ENCODE assay signal across 24 cellular contexts in the genomic region with DNA sequence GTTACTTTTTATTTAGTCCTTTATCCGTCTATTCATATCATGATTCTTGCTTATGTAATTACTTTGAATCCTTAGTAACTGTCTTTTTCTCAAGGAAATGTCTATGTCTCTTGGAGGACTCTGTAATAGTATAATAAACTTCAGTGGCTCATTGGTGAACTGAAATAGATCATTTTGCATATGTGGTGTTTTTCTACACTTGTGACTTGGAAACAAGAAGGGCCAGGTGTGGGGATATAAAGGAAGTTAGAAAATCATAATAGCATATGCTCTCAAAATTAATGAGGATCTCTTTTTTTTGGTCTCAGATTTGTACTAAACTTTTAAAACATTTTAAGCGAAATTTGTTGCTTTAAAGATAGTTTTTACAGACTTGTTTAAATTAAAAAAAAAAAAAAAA.
"Had no signal": no experiment of that assay in that cellular context is flagged by ENCODE, and none has a peak within 500 bp of the region (broad histone marks: within the 10 kb centered on the region; RNA-seq: fewer than 3 reads in every experiment).

No MANE protein-coding gene starts in this region.

- H3K9me3 ChIP-seq: esophagus squamous epithelium, gastrocnemius medialis, heart right ventricle, left lung, lower lobe of right lung had no signal

- H3K36me3 ChIP-seq: esophagus squamous epithelium, gastrocnemius medialis, heart right ventricle, left lung, lower lobe of right lung had no signal

- DNase-seq: dermis blood vessel endothelial cell; dorsolateral prefrontal cortex; effector CD4-positive, alpha-beta T cell; effector memory CD8-positive, alpha-beta T cell; endodermal cell; erythroblast; esophagus squamous epithelium; foreskin fibroblast; foreskin melanocyte; gastrocnemius medialis; glutamatergic neuron; head of caudate nucleus; heart right ventricle; hippocampal formation; left cardiac atrium; left lung; left ventricle myocardium superior; lower lobe of right lung; mesenchymal stem cell; midbrain; naive thymus-derived CD4-positive, alpha-beta T cell had no signal

- H3K27ac ChIP-seq: coronary artery, dorsolateral prefrontal cortex, epithelial cell of prostate, esophagus squamous epithelium, gastrocnemius medialis, heart right ventricle, left lung, lower lobe of right lung had no signal

- H3K27me3 ChIP-seq: dorsolateral prefrontal cortex, esophagus squamous epithelium, gastrocnemius medialis, heart right ventricle, left lung had no signal

- H3K4me1 ChIP-seq: esophagus squamous epithelium, gastrocnemius medialis, heart right ventricle, left lung, lower lobe of right lung had no signal

- H3K4me3 ChIP-seq: coronary artery, dorsolateral prefrontal cortex, esophagus squamous epithelium, gastrocnemius medialis, heart right ventricle, left lung, lower lobe of right lung had no signal

- ATAC-seq: effector memory CD8-positive, alpha-beta T cell; esophagus mucosa; gastrocnemius medialis; heart right ventricle; left cardiac atrium; left lung; left ventricle myocardium superior; lower lobe of right lung; naive thymus-derived CD4-positive, alpha-beta T cell had no signal
